ENCODE assay signal across 23 cellular contexts in the genomic region with DNA sequence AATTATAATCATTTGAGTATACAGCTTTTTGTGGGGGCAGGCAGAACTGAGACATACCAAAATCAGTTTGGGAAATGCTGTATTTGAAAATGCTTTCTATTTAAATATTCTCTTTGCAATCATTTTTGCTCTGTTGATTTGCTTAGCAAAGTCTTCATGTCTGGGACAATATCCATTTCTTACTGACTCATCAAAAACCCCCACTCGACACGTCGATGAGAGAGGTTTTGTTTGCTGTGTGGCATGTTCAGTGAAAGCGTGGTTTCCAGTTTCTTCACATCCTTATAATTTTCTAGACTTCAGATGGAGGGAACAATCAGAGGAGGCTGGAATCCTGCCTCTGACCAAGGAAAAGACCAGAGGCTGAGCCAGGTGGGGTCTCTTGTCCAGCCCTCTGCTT. TPM values are rescaled to one million over a fixed set of nuclear protein-coding genes. Genes with fewer than 3 reads are reported as not detected.
DNase-seq lines count a peak whose midpoint lies in the region; ATAC-seq, FAIRE-seq and TF ChIP-seq lines count a peak whose summit lies in the region.
"Had no signal": no experiment of that assay in that cellular context is flagged by ENCODE, and none has a peak within 500 bp of the region (broad histone marks: within the 10 kb centered on the region; RNA-seq: fewer than 3 reads in every experiment).

No MANE protein-coding gene starts in this region.

- H3K9me1 ChIP-seq in keratinocyte (ENCODE audit: control insufficient read depth, extremely low read depth, insufficient read depth, low read length): no peaks in the 10 kb centered on the region

- H3F3A ChIP-seq in PC-3 (ENCODE audit: low read length, unreplicated experiment): no peaks in the 10 kb centered on the region

- no peak overlapping the region for H3K9ac ChIP-seq in PC-3 (ENCODE audit: low read length)
- H3K9ac ChIP-seq in keratinocyte (ENCODE audit: control insufficient read depth, extremely low read depth, insufficient read depth, low read length): no peak overlapping the region

- H3K4me3 ChIP-seq in PC-3 (ENCODE audit: low read length) (no peak overlapping the region), bronchial epithelial cell (ENCODE audit: low read depth, low read length) (no peak overlapping the region), keratinocyte (ENCODE audit: control insufficient read depth in 2 of 3, extremely low read depth in 1 of 3, insufficient read depth in 2 of 3, low read depth in 1 of 3, low read length in 3 of 3) (no peak overlapping the region)
- H3K4me3 ChIP-seq in CD4-positive, alpha-beta memory T cell (ENCODE audit: low read length in 2 of 2): no peak overlapping the region
- H3K4me3 ChIP-seq: heart left ventricle, SK-N-MC had no signal

- H3K36me3 ChIP-seq in PC-3 (ENCODE audit: low read depth, low read length) (no peaks in the 10 kb centered on the region), bronchial epithelial cell (ENCODE audit: control insufficient read depth, insufficient read depth, low read length) (peaks cover 5% of the 10 kb centered on the region), keratinocyte (ENCODE audit: control insufficient read depth in 2 of 2, extremely low read depth in 1 of 2, insufficient read depth in 2 of 2, low read length in 2 of 2) (peaks cover 6 to 13% of the 10 kb centered on the region in 2 experiments)
- no peaks in the 10 kb centered on the region for H3K36me3 ChIP-seq in CD4-positive, alpha-beta memory T cell (ENCODE audit: insufficient read depth, low read length)

- CTCF ChIA-PET in PC-3 (lab: Charles Lee): no interaction called here
- CTCF ChIA-PET in CD4-positive, alpha-beta memory T cell (lab: Charles Lee; ENCODE audit: partially characterized antibody): interaction anchor here (1.5 to 1.9 kb wide), 2 partner anchors 75 to 78 kb away, joined by 3 to 7 read pairs; no protein-coding TSS in a partner anchor

- H3K4me3 Mint-ChIP-seq in CD4-positive, alpha-beta memory T cell: no peak overlapping the region
- H3K4me3 Mint-ChIP-seq: activated naive CD8-positive, alpha-beta T cell treated with anti-CD3 and anti-CD28 coated beads for 36 hours; type B pancreatic cell had no signal

- FAIRE-seq in bronchial epithelial cell (lab: Jason Lieb, UNC): peak; percentile 32
- no peak for FAIRE-seq in keratinocyte (lab: Jason Lieb, UNC)

- H3K9me2 ChIP-seq in PC-3 (replicated peaks; ENCODE audit: low read length): no peaks in the 10 kb centered on the region

- H4K20me1 ChIP-seq in PC-3 (ENCODE audit: low read length) (no peaks in the 10 kb centered on the region), keratinocyte (ENCODE audit: control insufficient read depth, extremely low read depth, insufficient read depth, low read length) (no peaks in the 10 kb centered on the region)

- H3K4me2 ChIP-seq in PC-3 (ENCODE audit: low read length) (0 out of 2 replicates have a peak overlapping the region, but pooled peaks have one; percentile 37), keratinocyte (ENCODE audit: control insufficient read depth, extremely low read depth, insufficient read depth, low read depth, low read length) (no peak overlapping the region)

- no peaks in the 10 kb centered on the region for H3K36me3 Mint-ChIP-seq in CD4-positive, alpha-beta memory T cell
- H3K36me3 Mint-ChIP-seq: activated naive CD8-positive, alpha-beta T cell treated with anti-CD3 and anti-CD28 coated beads for 36 hours; type B pancreatic cell had no signal

- peaks cover 10 to 32% (median 24%) of the 10 kb centered on the region in 4 donors for H3K4me1 Mint-ChIP-seq in CD4-positive, alpha-beta memory T cell

- DNase-seq in PC-3 (peak; percentile 48), bronchial epithelial cell (ENCODE audit: low read depth) (peak; percentile 70), keratinocyte (ENCODE audit: low read depth, low spot score) (no peak), medulla oblongata (ENCODE audit: extremely low spot score) (no peak)
- no peak for DNase-seq in CD4-positive, alpha-beta memory T cell
- DNase-seq: activated CD4-positive, alpha-beta T cell treated with anti-CD3 and anti-CD28 coated beads for 48 hours; activated naive CD8-positive, alpha-beta T cell treated with anti-CD3 and anti-CD28 coated beads for 36 hours; C1 segment of cervical spinal cord; cerebellar nuclear complex; DMS153; heart left ventricle; islet precursor cell; MV-4-11; NCI-H2029; NCI-H510A treated with DMSO at 0.1 percent for 48 hours; occipital lobe; T1000 had no signal

- H2AFZ ChIP-seq in PC-3 (ENCODE audit: low read length) (no peak overlapping the region), keratinocyte (ENCODE audit: control insufficient read depth, low read length) (no peak overlapping the region)

- TF ChIP-seq CTCF in PC-3 (conservative IDR thresholded peaks at IDR 0.05; ENCODE audit: low read depth, low read length): no peak
- no peak for TF ChIP-seq CTCF in bronchial epithelial cell (IDR thresholded peaks at IDR 0.05; ENCODE audit: insufficient read depth, low read length, severe bottlenecking)
- no peak for TF ChIP-seq CTCF in keratinocyte (optimal IDR thresholded peaks at IDR 0.05 in 1 of 3, IDR thresholded peaks at IDR 0.05 in 1 of 3, conservative IDR thresholded peaks at IDR 0.05 in 1 of 3; ENCODE audit: extremely low read depth in 1 of 3, insufficient read depth in 2 of 3, low read length in 3 of 3)

- H3K9me3 Mint-ChIP-seq in CD4-positive, alpha-beta memory T cell: no peaks in the 10 kb centered on the region
- H3K9me3 Mint-ChIP-seq: activated naive CD8-positive, alpha-beta T cell treated with anti-CD3 and anti-CD28 coated beads for 36 hours; type B pancreatic cell had no signal

- H3K4me1 ChIP-seq in PC-3 (ENCODE audit: insufficient read depth, low read length): peaks cover 25% of the 10 kb centered on the region
- H3K4me1 ChIP-seq in keratinocyte (ENCODE audit: control insufficient read depth, extremely low read depth, insufficient read depth, low read length): peaks cover 48% of the 10 kb centered on the region
- H3K4me1 ChIP-seq in CD4-positive, alpha-beta memory T cell (ENCODE audit: insufficient read depth, low read length): peaks cover 24% of the 10 kb centered on the region

- H3K27ac Mint-ChIP-seq in CD4-positive, alpha-beta memory T cell: no peak overlapping the region
- H3K27ac Mint-ChIP-seq: activated naive CD8-positive, alpha-beta T cell treated with anti-CD3 and anti-CD28 coated beads for 36 hours; type B pancreatic cell had no signal

- no peaks in the 10 kb centered on the region for H3K27me3 ChIP-seq in PC-3 (ENCODE audit: low read length)
- no peaks in the 10 kb centered on the region for H3K27me3 ChIP-seq in bronchial epithelial cell (ENCODE audit: control insufficient read depth, insufficient read depth, low read length)
- no peaks in the 10 kb centered on the region for H3K27me3 ChIP-seq in keratinocyte (ENCODE audit: control insufficient read depth, extremely low read depth, insufficient read depth, low read length)
- H3K27me3 ChIP-seq in CD4-positive, alpha-beta memory T cell (ENCODE audit: insufficient read depth, low read length): no peaks in the 10 kb centered on the region
- H3K27me3 ChIP-seq: heart left ventricle had no signal

- intact Hi-C loops in PC-3 (cut with micrococcal nuclease): no loop called here
- intact Hi-C loops in CD4-positive, alpha-beta memory T cell (cut with micrococcal nuclease): no loop called here

- H3K27ac ChIP-seq in PC-3 (ENCODE audit: low read length) (peak overlapping the region; percentile 37), keratinocyte (ENCODE audit: control insufficient read depth, insufficient read depth, low read length) (peak overlapping the region; percentile 46), temporal lobe (ENCODE audit: low read depth, low read length) (peak overlapping the region; percentile 82)
- no peak overlapping the region for H3K27ac ChIP-seq in CD4-positive, alpha-beta memory T cell (ENCODE audit: low read depth, low read length)
- H3K27ac ChIP-seq: heart left ventricle, SK-N-MC had no signal

- no peaks in the 10 kb centered on the region for H3K9me3 ChIP-seq in PC-3 (ENCODE audit: low read length)
- no peaks in the 10 kb centered on the region for H3K9me3 ChIP-seq in keratinocyte (ENCODE audit: control insufficient read depth, low read depth, low read length)
- H3K9me3 ChIP-seq in CD4-positive, alpha-beta memory T cell (ENCODE audit: control insufficient read depth in 1 of 2, low read length in 2 of 2): no peaks in the 10 kb centered on the region
- H3K9me3 ChIP-seq: heart left ventricle had no signal

- BruUV-seq in PC-3 (replicated peaks; lab: Mats Ljungman, UMichigan): no TSS peak

- dilution Hi-C loops in keratinocyte (cut with MboI; ENCODE audit: extremely low pct_ligation_motif_present, low sequenced_read_pairs): no loop called here

- POLR2A ChIA-PET in PC-3 (lab: Charles Lee; ENCODE audit: unreplicated experiment): no interaction called here
- POLR2A ChIA-PET in CD4-positive, alpha-beta memory T cell (lab: Charles Lee; ENCODE audit: partially characterized antibody): interaction anchor here (1.3 to 2.6 kb wide), 3 partner anchors 26 to 116 kb away, joined by 4 to 12 read pairs (median 7); a partner anchor contains a TSS

- H3K79me2 ChIP-seq in PC-3 (ENCODE audit: low read length) (no peaks in the 10 kb centered on the region), keratinocyte (ENCODE audit: control insufficient read depth, insufficient read depth, low read length) (peaks cover 1% of the 10 kb centered on the region)

- H3K27me3 Mint-ChIP-seq in CD4-positive, alpha-beta memory T cell: no peaks in the 10 kb centered on the region

- no peak for ATAC-seq in PC-3
- no peak for ATAC-seq in HG02852 (IDR thresholded peaks at IDR 0.05; ENCODE audit: unreplicated experiment)
- no peak for ATAC-seq in HG03025 (IDR thresholded peaks at IDR 0.05; ENCODE audit: low FRiP score, unreplicated experiment)
- ATAC-seq: heart left ventricle had no signal

RNA-seq across cellular contexts. Expression of a gene that starts 28.9 kb away (rescaled TPM):
- total RNA-seq in PC-3 (2014; rRNA removed) (18.6 and 21.3 TPM in 2 replicates), bronchial epithelial cell (64.1 and 80.3 TPM in 2 replicates), temporal lobe (46.7 TPM)
- 353 to 506 TPM (median 412 TPM) in 3 replicates for polyA plus RNA-seq in keratinocyte
- 77.7 TPM for polyA plus RNA-seq in keratinocyte (2011; ENCODE audit: low read depth)
- polyA plus RNA-seq in keratinocyte (2011; cell fraction: cytosol; rRNA removed): 332 and 372 TPM in 2 replicates
- 463 and 555 TPM in 2 replicates for polyA plus RNA-seq in keratinocyte (2011; cell fraction: nucleus; rRNA removed)
- polyA plus RNA-seq in keratinocyte (2012; ENCODE audit: low replicate concordance): 189 and 262 TPM in 2 replicates
- 106 to 221 TPM (median 187 TPM) in 3 replicates for polyA minus RNA-seq in keratinocyte
- polyA minus RNA-seq in keratinocyte (2011; cell fraction: cytosol; rRNA and poly(A)+ RNA removed): 191 TPM
- polyA minus RNA-seq in keratinocyte (2011; cell fraction: nucleus; rRNA and poly(A)+ RNA removed): 118 and 182 TPM in 2 replicates
- total RNA-seq in CD4-positive, alpha-beta memory T cell: under 1 TPM in 1 of 2 experiments, not detected in 1; 0.17 TPM
- polyA plus RNA-seq in CD4-positive, alpha-beta memory T cell: under 1 TPM in 1 of 2 donors, not detected in 1; 0.21 TPM
- total RNA-seq: activated naive CD8-positive, alpha-beta T cell treated with anti-CD3 and anti-CD28 coated beads for 36 hours; OCI-LY7 had no signal

RNA-seq across cellular contexts. Expression of a gene that starts 35.8 kb away (rescaled TPM):
- total RNA-seq in PC-3 (2014; rRNA removed) (not detected in 2 replicates), bronchial epithelial cell (not detected in 2 replicates), temporal lobe (not detected)
- 0.08 TPM in 1 of 3 replicates, not detected in the others for polyA plus RNA-seq in keratinocyte
- not detected for polyA plus RNA-seq in keratinocyte (2011; ENCODE audit: low read depth)
- polyA plus RNA-seq in keratinocyte (2011; cell fraction: cytosol; rRNA removed): not detected in 2 replicates
- polyA plus RNA-seq in keratinocyte (2011; cell fraction: nucleus; rRNA removed): not detected in 2 replicates
- not detected in 2 replicates for polyA plus RNA-seq in keratinocyte (2012; ENCODE audit: low replicate concordance)
- 0.29 to 1.3 TPM (median 0.56 TPM) in 3 replicates for polyA minus RNA-seq in keratinocyte
- polyA minus RNA-seq in keratinocyte (2011; cell fraction: cytosol; rRNA and poly(A)+ RNA removed): not detected
- not detected in 2 replicates for polyA minus RNA-seq in keratinocyte (2011; cell fraction: nucleus; rRNA and poly(A)+ RNA removed)
- total RNA-seq in CD4-positive, alpha-beta memory T cell: not detected
- not detected for polyA plus RNA-seq in CD4-positive, alpha-beta memory T cell
- total RNA-seq: activated naive CD8-positive, alpha-beta T cell treated with anti-CD3 and anti-CD28 coated beads for 36 hours; occipital lobe; OCI-LY7 had no signal
- polyA plus RNA-seq: heart left ventricle had no signal

Comparison
In these comparisons a context has a peak if more than half of its experiments do, and no peak if none do; other contexts are left out.
1. DNase-seq: peak in PC-3 (single experiment) and bronchial epithelial cell (single experiment); none in keratinocyte (single experiment), CD4-positive, alpha-beta memory T cell (0 of 5) and medulla oblongata (single experiment).
2. RNA of a gene that starts 28.9 kb away (total RNA-seq): 64.1 to 80.3 TPM in bronchial epithelial cell, 46.7 TPM in temporal lobe (single experiment) and 18.6 to 21.3 TPM in PC-3; 0.17 TPM in CD4-positive, alpha-beta memory T cell; every median in the first group is over 10 times any median in the second.